Comparison of ENCODE assay signal across 9 cellular contexts in genomic region chr11:58958500-58958899, GRCh38. TPM values are rescaled to one million over a fixed set of nuclear protein-coding genes. Genes with fewer than 3 reads are reported as not detected.
DNase-seq lines count a peak whose midpoint lies in the region; FAIRE-seq and TF ChIP-seq lines count a peak whose summit lies in the region.
"Had no signal": no experiment of that assay in that cellular context is flagged by ENCODE, and none has a peak within 500 bp of the region (broad histone marks: within the 10 kb centered on the region; RNA-seq: fewer than 3 reads in every experiment).

No MANE protein-coding gene starts in this region.

- H3K4me3 ChIP-seq in BJ (ENCODE audit: low read depth, low read length) (no peak overlapping the region), astrocyte of the spinal cord (ENCODE audit: low read depth, low read length) (no peak overlapping the region)

- CTCF ChIA-PET in BJ (lab: Yijun Ruan, JAX), result interaction anchor here (0.6 to 1.6 kb wide), 6 partner anchors 9 to 164 kb away, joined by 3 to 6 read pairs (median 4); no protein-coding TSS in a partner anchor

- H3K36me3 ChIP-seq in BJ (ENCODE audit: control insufficient read depth, insufficient read depth, low read length), result no peaks in the 10 kb centered on the region

- H3K27me3 ChIP-seq in BJ (ENCODE audit: control insufficient read depth, insufficient read depth, low read length), result 0 out of 2 replicates have a peak, but pooled peaks cover 2% of the 10 kb centered on the region

- no peak for TF ChIP-seq POLR2A in H54 (IDR thresholded peaks at IDR 0.05; ENCODE audit: low read depth, low read length)

- FAIRE-seq in urothelium cell line (lab: Jason Lieb, UNC) (no peak), H54 (lab: Jason Lieb, UNC) (no peak)
- FAIRE-seq: colon had no signal

- TF ChIP-seq CTCF in BJ (IDR thresholded peaks at IDR 0.05; ENCODE audit: insufficient read depth, low read depth, low read length) (peak; percentile 46), astrocyte of the spinal cord (IDR thresholded peaks at IDR 0.05; ENCODE audit: low read depth, low read length) (peak; percentile 37)

- POLR2A ChIA-PET in BJ (lab: Charles Lee), result no interaction called here

- in situ Hi-C loops in astrocyte of the spinal cord (cut with HindIII; ENCODE audit: low sequenced_read_pairs), result no loop called here

- DNase-seq in BJ (ENCODE audit: low read depth) (no peak), GM19238 (ENCODE audit: insufficient read length, low spot score) (peak; percentile 20), M059J (ENCODE audit: low read depth) (peak; percentile 5), astrocyte of the spinal cord (ENCODE audit: low read depth, low spot score) (no peak), mucosa of gallbladder (ENCODE audit: low spot score) (peak; percentile 34), urothelium cell line (ENCODE audit: low spot score) (no peak), NCI-H2029 treated with DMSO at 0.1 percent for 48 hours (lab: John Stamatoyannopoulos, UW) (no peak), H54 (ENCODE audit: insufficient read length, low spot score) (no peak)

RNA-seq across cellular contexts. Expression of gene GLYATL1, which starts 19.2 kb away (rescaled TPM):
- 0.26 and 0.49 TPM in 2 replicates for polyA plus RNA-seq in BJ (2011; rRNA removed)
- polyA minus RNA-seq in BJ (2011; rRNA and poly(A)+ RNA removed), result 0.52 TPM in 1 of 2 replicates, not detected in the other
- total RNA-seq in M059J (2014; rRNA removed; shearing (Covaris generic)), result 0.12 and 1.9 TPM in 2 replicates
- total RNA-seq in mucosa of gallbladder, result 3.6 TPM

Comparison
In these comparisons a context has a peak if more than half of its experiments do, and no peak if none do; other contexts are left out.
1. DNase-seq: peak in GM19238 (single experiment), M059J (single experiment) and mucosa of gallbladder (single experiment); none in BJ (single experiment), astrocyte of the spinal cord (single experiment), urothelium cell line (single experiment), NCI-H2029 treated with DMSO at 0.1 percent for 48 hours (single experiment) and H54 (single experiment).